In the genomic region with DNA sequence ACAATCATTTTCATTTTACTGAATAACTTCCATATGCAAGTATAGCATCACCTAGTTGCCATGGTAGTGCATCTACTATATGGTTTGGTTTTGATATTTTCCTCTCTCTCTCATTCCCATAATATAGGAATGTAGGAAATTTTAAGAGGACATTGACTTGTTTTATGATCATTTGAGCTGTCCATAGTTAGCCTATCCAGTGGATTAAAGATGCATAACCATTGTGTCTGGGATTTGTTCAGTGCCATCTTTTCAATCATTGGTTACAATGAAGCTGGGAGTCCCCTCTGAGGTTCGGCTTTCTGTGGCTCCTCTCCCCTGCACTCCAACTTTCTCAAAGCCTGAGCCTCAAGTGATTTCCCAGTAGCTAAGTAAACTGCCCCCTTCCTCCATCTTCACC, we compare ENCODE assay signal across 15 cellular contexts.
DNase-seq lines count a peak whose midpoint lies in the region; ATAC-seq and TF ChIP-seq lines count a peak whose summit lies in the region.
"Had no signal": no experiment of that assay in that cellular context is flagged by ENCODE, and none has a peak within 500 bp of the region (broad histone marks: within the 10 kb centered on the region; RNA-seq: fewer than 3 reads in every experiment).

No MANE protein-coding gene starts in this region.

- H3K4me3 Mint-ChIP-seq in activated T-cell treated with anti-CD3 and anti-CD28 coated beads, Interleukin-2, amount 50 U/mL, for 72 hours = peak overlapping the region; percentile 98 to 100
- no peak overlapping the region for H3K4me3 Mint-ChIP-seq in stimulated activated naive B cell treated with anti-CD40 and anti-IgM and Interleukin-4, amounts not matched to agents 10 μg/mL and 1 μg/mL and 100 μg/mL, for 72 hours

- H3K36me3 ChIP-seq in RWPE2 (ENCODE audit: low read depth) (no peaks in the 10 kb centered on the region), left lung (no peaks in the 10 kb centered on the region), stomach (no peaks in the 10 kb centered on the region)
- H3K36me3 ChIP-seq: heart left ventricle had no signal

- intact Hi-C loops in left lung (cut with DNase I) = no loop called here
- intact Hi-C loops in stomach (cut with DNase I; ENCODE audit: low total_unique reads) = no loop called here

- H3K4me3 ChIP-seq in RWPE2 (ENCODE audit: severe bottlenecking) = no peak overlapping the region
- no peak overlapping the region for H3K4me3 ChIP-seq in left lung
- no peak overlapping the region for H3K4me3 ChIP-seq in stomach
- H3K4me3 ChIP-seq: heart left ventricle, mucosa of descending colon had no signal

- peaks cover 18 to 26% of the 10 kb centered on the region in 2 donors for H3K36me3 Mint-ChIP-seq in activated T-cell treated with anti-CD3 and anti-CD28 coated beads, Interleukin-2, amount 50 U/mL, for 72 hours (ENCODE audit: insufficient read depth in 2 of 2)
- H3K36me3 Mint-ChIP-seq in stimulated activated naive B cell treated with anti-CD40 and anti-IgM and Interleukin-4, amounts not matched to agents 10 μg/mL and 1 μg/mL and 100 μg/mL, for 72 hours = peaks cover 2 to 3% of the 10 kb centered on the region in 2 donors

- H3K9me3 ChIP-seq in RWPE2 (ENCODE audit: severe bottlenecking) = no peaks in the 10 kb centered on the region
- no peaks in the 10 kb centered on the region for H3K9me3 ChIP-seq in left lung
- no peaks in the 10 kb centered on the region for H3K9me3 ChIP-seq in stomach
- H3K9me3 ChIP-seq: heart left ventricle, mucosa of descending colon had no signal

- TF ChIP-seq CTCF in RWPE2 (IDR thresholded peaks at IDR 0.05; ENCODE audit: poor library complexity, severe bottlenecking) (no peak), left lung (IDR thresholded peaks at IDR 0.05) (no peak), stomach (IDR thresholded peaks at IDR 0.05) (no peak)

- DNase-seq in activated T-cell treated with anti-CD3 and anti-CD28 coated beads, Interleukin-2, amount 50 U/mL, for 72 hours = no peak
- DNase-seq in activated T-cell treated with anti-CD3 and anti-CD28 coated beads, Interleukin-2, amount 50 U/mL, for 48 hours = no peak
- DNase-seq in RWPE2 (ENCODE audit: low spot score) = no peak
- DNase-seq in left lung = no peak
- DNase-seq in stomach = no peak
- DNase-seq in stimulated activated naive B cell treated with anti-CD40 and anti-IgM and Interleukin-4, amounts not matched to agents 10 μg/mL and 1 μg/mL and 100 μg/mL, for 72 hours = no peak
- DNase-seq in A172 (ENCODE audit: low spot score) = no peak
- DNase-seq: DMS 273 treated with DMSO at 0.1 percent for 48 hours, heart left ventricle, mucosa of descending colon, NCI-H2029, NCI-H524 treated with DMSO at 0.1 percent for 48 hours, substantia nigra had no signal

- H3K4me1 Mint-ChIP-seq in activated T-cell treated with anti-CD3 and anti-CD28 coated beads, Interleukin-2, amount 50 U/mL, for 72 hours (ENCODE audit: low read depth) = peaks cover 28% of the 10 kb centered on the region
- peaks cover 10 to 36% of the 10 kb centered on the region in 2 donors for H3K4me1 Mint-ChIP-seq in stimulated activated naive B cell treated with anti-CD40 and anti-IgM and Interleukin-4, amounts not matched to agents 10 μg/mL and 1 μg/mL and 100 μg/mL, for 72 hours

- no peak for TF ChIP-seq POLR2A in stomach (IDR thresholded peaks at IDR 0.05)

- H3K27me3 Mint-ChIP-seq in activated T-cell treated with anti-CD3 and anti-CD28 coated beads, Interleukin-2, amount 50 U/mL, for 72 hours (ENCODE audit: low read depth) = no peaks in the 10 kb centered on the region
- H3K27me3 Mint-ChIP-seq in stimulated activated naive B cell treated with anti-CD40 and anti-IgM and Interleukin-4, amounts not matched to agents 10 μg/mL and 1 μg/mL and 100 μg/mL, for 72 hours = peaks cover 15 to 20% of the 10 kb centered on the region in 2 donors

- WGBS in stomach, 5 donors = 43 to 69% (median 67%) methylated on average over 1 of the region's 1 CpG

- H3K27ac ChIP-seq in RWPE2 (ENCODE audit: poor library complexity, severe bottlenecking) (peak overlapping the region; percentile 82), left lung (peak overlapping the region; percentile 20 to 40), stomach (peak overlapping the region in 4 of 5 donors; percentile 47 to 95 (median 91))

- peak overlapping the region; percentile 2 for H3K27ac Mint-ChIP-seq in activated T-cell treated with anti-CD3 and anti-CD28 coated beads, Interleukin-2, amount 50 U/mL, for 72 hours
- H3K27ac Mint-ChIP-seq in stimulated activated naive B cell treated with anti-CD40 and anti-IgM and Interleukin-4, amounts not matched to agents 10 μg/mL and 1 μg/mL and 100 μg/mL, for 72 hours = no peak overlapping the region

- H3K9me3 Mint-ChIP-seq in activated T-cell treated with anti-CD3 and anti-CD28 coated beads, Interleukin-2, amount 50 U/mL, for 72 hours = no peaks in the 10 kb centered on the region
- H3K9me3 Mint-ChIP-seq in stimulated activated naive B cell treated with anti-CD40 and anti-IgM and Interleukin-4, amounts not matched to agents 10 μg/mL and 1 μg/mL and 100 μg/mL, for 72 hours = no peaks in the 10 kb centered on the region

- H3K4me1 ChIP-seq in RWPE2 (ENCODE audit: insufficient read depth, poor library complexity, severe bottlenecking) = peaks cover 30% of the 10 kb centered on the region
- H3K4me1 ChIP-seq in left lung = peaks cover 13 to 56% of the 10 kb centered on the region in 2 donors
- peaks cover 28 to 60% (median 44%) of the 10 kb centered on the region in 4 donors for H3K4me1 ChIP-seq in stomach

- no peak for TF ChIP-seq EP300 in stomach (IDR thresholded peaks at IDR 0.05)

- H3K27me3 ChIP-seq in RWPE2 (ENCODE audit: insufficient read depth, poor library complexity, severe bottlenecking) = no peaks in the 10 kb centered on the region
- H3K27me3 ChIP-seq in left lung = no peaks in the 10 kb centered on the region
- no peaks in the 10 kb centered on the region for H3K27me3 ChIP-seq in stomach
- H3K27me3 ChIP-seq: heart left ventricle had no signal

- ATAC-seq in activated T-cell treated with anti-CD3 and anti-CD28 coated beads, Interleukin-2, amount 50 U/mL, for 72 hours (replicated peaks in 1 of 2) = no peak
- ATAC-seq in RWPE2 (ENCODE audit: low read depth) = no peak
- ATAC-seq in left lung = no peak
- no peak for ATAC-seq in stimulated activated naive B cell treated with anti-CD40 and anti-IgM and Interleukin-4, amounts not matched to agents 10 μg/mL and 1 μg/mL and 100 μg/mL, for 72 hours (replicated peaks)
- no peak for ATAC-seq in HG03342 (IDR thresholded peaks at IDR 0.05; ENCODE audit: unreplicated experiment)
- ATAC-seq: esophagus mucosa, heart left ventricle, mucosa of descending colon had no signal

Comparison
In these comparisons a context has a peak if more than half of its experiments do, and no peak if none do; other contexts are left out.
1. H3K4me3 Mint-ChIP-seq: peak in activated T-cell treated with anti-CD3 and anti-CD28 coated beads, Interleukin-2, amount 50 U/mL, for 72 hours (2 of 2); none in stimulated activated naive B cell treated with anti-CD40 and anti-IgM and Interleukin-4, amounts not matched to agents 10 μg/mL and 1 μg/mL and 100 μg/mL, for 72 hours (0 of 2).
2. H3K27ac ChIP-seq: peak in every context shown above with its lines; median percentile 91 in stomach; 82 in RWPE2; 30 in left lung.